14 cellular contexts compared by ENCODE assay signal in the genomic region with DNA sequence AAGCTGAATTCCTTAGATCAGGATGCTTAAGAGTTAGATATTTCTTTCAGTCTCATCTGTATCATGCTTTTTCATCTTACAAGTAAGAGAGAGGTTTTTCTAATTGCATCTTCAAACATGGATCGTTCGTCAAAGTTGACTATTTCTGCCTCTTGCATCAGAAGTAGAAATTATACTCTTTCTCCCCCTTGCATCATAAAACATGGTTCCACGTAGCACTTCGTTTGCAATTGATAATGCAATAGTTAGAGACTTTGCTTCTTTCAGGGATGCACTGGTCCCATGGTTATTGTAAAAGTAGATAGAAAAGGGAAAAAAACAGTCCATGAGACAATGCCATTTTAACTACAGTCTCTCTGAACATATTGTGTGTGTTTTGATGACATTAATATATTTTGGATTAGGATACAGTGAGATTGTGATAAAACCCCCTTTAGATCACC.
"Had no signal": no experiment of that assay in that cellular context is flagged by ENCODE, and none has a peak within 500 bp of the region (broad histone marks: within the 10 kb centered on the region; RNA-seq: fewer than 3 reads in every experiment).

No MANE protein-coding gene starts in this region.

- DNase-seq: activated CD4-positive, alpha-beta T cell treated with anti-CD3 and anti-CD28 coated beads, Interleukin-2, amount 10 ng/mL, durations not matched to agents 7 days and 5 days; activated CD8-positive, alpha-beta memory T cell treated with anti-CD3 and anti-CD28 coated beads, Interleukin-2, amount 50 U/mL, for 4 hours; activated naive CD4-positive, alpha-beta T cell treated with anti-CD3 and anti-CD28 coated beads for 36 hours; activated T-cell treated with anti-CD3 and anti-CD28 coated beads, Interleukin-2, amount 50 U/mL, for 4 hours; anterior cingulate cortex; brain microvascular endothelial cell; cortex of kidney; effector CD4-positive, alpha-beta T cell; foreskin keratinocyte; lower lobe of right lung; sigmoid colon; uterus had no signal

- H3K27me3 ChIP-seq: brain microvascular endothelial cell, foreskin keratinocyte, hepatocyte, sigmoid colon, tibial nerve, uterus had no signal

- H3K4me3 ChIP-seq: hepatocyte, lower lobe of right lung, sigmoid colon, tibial nerve, uterus had no signal

- H3K27ac ChIP-seq: foreskin keratinocyte, hepatocyte, lower lobe of right lung, sigmoid colon, uterus had no signal

- H3K4me1 ChIP-seq: foreskin keratinocyte, lower lobe of right lung, uterus had no signal

- H3K36me3 ChIP-seq: brain microvascular endothelial cell, lower lobe of right lung, sigmoid colon, tibial nerve, uterus had no signal

- H3K9me3 ChIP-seq: lower lobe of right lung, sigmoid colon, tibial nerve, uterus had no signal
